8 cellular contexts compared by ENCODE assay signal in genomic region chr1:91282695-91283420, GRCh38.
DNase-seq lines count a peak whose midpoint lies in the region; ATAC-seq, FAIRE-seq and TF ChIP-seq lines count a peak whose summit lies in the region.

No MANE protein-coding gene starts in this region.

- FAIRE-seq in urothelium cell line (lab: Jason Lieb, UNC) = no peak

- H3K4me2 ChIP-seq in osteoblast (ENCODE audit: insufficient read depth, low read length) = peak overlapping the region; percentile 59

- POLR2A ChIA-PET in A673 (lab: Charles Lee; ENCODE audit: low non-redundant PET) = no interaction called here

- ATAC-seq in foreskin keratinocyte = peak; percentile 75

- no peak overlapping the region for H3K4me3 ChIP-seq in A673 (ENCODE audit: low read depth, low read length, poor library complexity, severe bottlenecking)
- no peak overlapping the region for H3K4me3 ChIP-seq in HL-60 (replicated peaks; ENCODE audit: insufficient read depth, low read length)
- H3K4me3 ChIP-seq in osteoblast (ENCODE audit: insufficient read depth, low read length) = peak overlapping the region; percentile 29

- DNase-seq in A673 (ENCODE audit: low spot score) (peak; percentile 83), HL-60 (ENCODE audit: low read depth in 1 of 2, low spot score in 1 of 2) (peak; percentile 3 to 43), NOMO-1 (lab: John Stamatoyannopoulos, UW; ENCODE audit: unreplicated experiment in 2 of 2) (peak; percentile 1 to 38), foreskin keratinocyte (peak; percentile 10 to 39), osteoblast (ENCODE audit: insufficient read length, low spot score, missing footprints) (peak; percentile 90), urothelium cell line (ENCODE audit: low spot score) (peak; percentile 53)
- peak; percentile 35 for DNase-seq in activated T-cell treated with anti-CD3 and anti-CD28 coated beads, Interleukin-2, amount 50 U/mL, for 24 hours

- no peak overlapping the region for H3K27ac Mint-ChIP-seq in activated T-cell treated with anti-CD3 and anti-CD28 coated beads, Interleukin-2, amount 50 U/mL, for 24 hours

- no TSS peak for BruUV-seq in A673 (replicated peaks; lab: Mats Ljungman, UMichigan)

- H3K4me3 Mint-ChIP-seq in activated T-cell treated with anti-CD3 and anti-CD28 coated beads, Interleukin-2, amount 50 U/mL, for 24 hours = no peak overlapping the region

- H3K36me3 Mint-ChIP-seq in activated T-cell treated with anti-CD3 and anti-CD28 coated beads, Interleukin-2, amount 50 U/mL, for 24 hours (ENCODE audit: low read depth) = no peaks in the 10 kb centered on the region

- H3K4me1 ChIP-seq in A673 (ENCODE audit: insufficient read depth, low read length, poor library complexity, severe bottlenecking) = no peaks in the 10 kb centered on the region
- H3K4me1 ChIP-seq in foreskin keratinocyte = no peaks in the 10 kb centered on the region
- H3K4me1 ChIP-seq in osteoblast (ENCODE audit: insufficient read depth, low read length) = no peaks in the 10 kb centered on the region

- no peaks in the 10 kb centered on the region for H3K79me2 ChIP-seq in osteoblast (ENCODE audit: insufficient read depth, low read length)

- H4K20me1 ChIP-seq in osteoblast (ENCODE audit: insufficient read depth, low read length) = no peaks in the 10 kb centered on the region

- H3K36me3 ChIP-seq in A673 (ENCODE audit: insufficient read depth, low read length, poor library complexity, severe bottlenecking) (no peaks in the 10 kb centered on the region), osteoblast (ENCODE audit: insufficient read depth, low read length) (no peaks in the 10 kb centered on the region)

- peaks cover 11% of the 10 kb centered on the region for H3K27me3 Mint-ChIP-seq in activated T-cell treated with anti-CD3 and anti-CD28 coated beads, Interleukin-2, amount 50 U/mL, for 24 hours

- H3K9me3 ChIP-seq in A673 (ENCODE audit: low read depth, low read length, poor library complexity, severe bottlenecking) (no peaks in the 10 kb centered on the region), osteoblast (ENCODE audit: low read depth, low read length) (no peaks in the 10 kb centered on the region)

- CTCF ChIA-PET in A673 (lab: Charles Lee) = no interaction called here

- peaks cover 4% of the 10 kb centered on the region for H3K4me1 Mint-ChIP-seq in activated T-cell treated with anti-CD3 and anti-CD28 coated beads, Interleukin-2, amount 50 U/mL, for 24 hours (ENCODE audit: low read depth)

- peak overlapping the region; percentile 18 for H2AFZ ChIP-seq in osteoblast (ENCODE audit: low read length)

- H3K9me3 Mint-ChIP-seq in activated T-cell treated with anti-CD3 and anti-CD28 coated beads, Interleukin-2, amount 50 U/mL, for 24 hours = no peaks in the 10 kb centered on the region

- no peaks in the 10 kb centered on the region for H3K27me3 ChIP-seq in A673 (replicated peaks; ENCODE audit: insufficient read depth, low read depth, low read length, poor library complexity)
- H3K27me3 ChIP-seq in HL-60 (ENCODE audit: insufficient read depth, poor library complexity, severe bottlenecking) = no peaks in the 10 kb centered on the region
- H3K27me3 ChIP-seq in foreskin keratinocyte = no peaks in the 10 kb centered on the region
- no peaks in the 10 kb centered on the region for H3K27me3 ChIP-seq in osteoblast (ENCODE audit: insufficient read depth, low read length)

- peak; percentile 84 for TF ChIP-seq CTCF in A673 (conservative IDR thresholded peaks at IDR 0.05; ENCODE audit: low read depth, low read length)
- peak; percentile 78 for TF ChIP-seq CTCF in GM12873 (IDR thresholded peaks at IDR 0.05; ENCODE audit: insufficient read depth, low read depth, low read length, missing control alignments)
- peak; percentile 59 for TF ChIP-seq CTCF in HL-60 (IDR thresholded peaks at IDR 0.05; ENCODE audit: insufficient read depth, low read length)
- TF ChIP-seq CTCF in foreskin keratinocyte (conservative IDR thresholded peaks at IDR 0.05) = peak; percentile 84
- peak; percentile 81 for TF ChIP-seq CTCF in osteoblast (IDR thresholded peaks at IDR 0.05; ENCODE audit: extremely low read depth, low read depth, low read length)

- intact Hi-C loops in A673 (cut with micrococcal nuclease; ENCODE audit: unreplicated experiment) = loop anchor here (1.0 to 5.0 kb wide), 3 partner anchors 120 to 644 kb away; partner anchors contain the start of gene CDC7

- H3K27ac ChIP-seq in A673 (ENCODE audit: low read depth, low read length, poor library complexity, severe bottlenecking) (no peak overlapping the region), HL-60 (replicated peaks) (no peak overlapping the region), foreskin keratinocyte (no peak overlapping the region), osteoblast (ENCODE audit: low read depth, low read length) (no peak overlapping the region)

Comparison
In these comparisons a context has a peak if more than half of its experiments do, and no peak if none do; other contexts are left out.
1. DNase-seq: peak in every context shown above with its lines; median percentile 90 in osteoblast; 83 in A673; 53 in urothelium cell line; 35 in activated T-cell treated with anti-CD3 and anti-CD28 coated beads, Interleukin-2, amount 50 U/mL, for 24 hours; 24 in foreskin keratinocyte; 23 in HL-60; 20 in NOMO-1.